Comparison of ENCODE assay signal across 9 cellular contexts in genomic region chr11:57249384-57250319, GRCh38. TPM values are rescaled to one million over a fixed set of nuclear protein-coding genes. Genes with fewer than 3 reads are reported as not detected.
DNase-seq lines count a peak whose midpoint lies in the region; ATAC-seq and TF ChIP-seq lines count a peak whose summit lies in the region.
"Had no signal": no experiment of that assay in that cellular context is flagged by ENCODE, and none has a peak within 500 bp of the region (broad histone marks: within the 10 kb centered on the region; RNA-seq: fewer than 3 reads in every experiment).

No MANE protein-coding gene starts in this region.

- ATAC-seq in HG02588 (IDR thresholded peaks at IDR 0.05; ENCODE audit: unreplicated experiment) = peak; percentile 57

- intact Hi-C loops in activated CD4-positive, alpha-beta T cell treated with anti-CD3 and anti-CD28 coated beads, Interleukin-2, amount 10 ng/mL, durations not matched to agents 24 days and 14 days (cut with micrococcal nuclease) = loop anchor here (1.0 kb wide), 1 partner anchor 408 kb away; no protein-coding TSS in a partner anchor

- TF ChIP-seq CTCF in epithelial cell of esophagus (IDR thresholded peaks at IDR 0.05; ENCODE audit: insufficient read depth, low read depth, low read length, missing control alignments) = peak; percentile 89

- DNase-seq in activated CD4-positive, alpha-beta T cell treated with anti-CD3 and anti-CD28 coated beads for 24 hours (ENCODE audit: low read depth in 2 of 2) = peak; percentile 18 to 47
- DNase-seq in activated CD4-positive, alpha-beta T cell treated with anti-CD3 and anti-CD28 coated beads for 1 hour = no peak
- DNase-seq in NCI-H1694 (lab: John Stamatoyannopoulos, UW) (peak; percentile 52), epithelial cell of esophagus (ENCODE audit: low read depth) (peak; percentile 67), myocyte (ENCODE audit: low read depth) (peak; percentile 69), superior temporal gyrus (ENCODE audit: extremely low spot score) (peak; percentile 82)
- peak; percentile 83 for DNase-seq in activated CD4-positive, alpha-beta T cell treated with anti-CD3 and anti-CD28 coated beads, Interleukin-2, amount 10 ng/mL, durations not matched to agents 24 days and 14 days

- no peak overlapping the region for H3K4me3 Mint-ChIP-seq in activated CD4-positive, alpha-beta T cell treated with anti-CD3 and anti-CD28 coated beads, Interleukin-2, amount 10 ng/mL, durations not matched to agents 24 days and 14 days

- no peaks in the 10 kb centered on the region for H3K9me3 Mint-ChIP-seq in activated CD4-positive, alpha-beta T cell treated with anti-CD3 and anti-CD28 coated beads, Interleukin-2, amount 10 ng/mL, durations not matched to agents 24 days and 14 days

- H3K4me1 Mint-ChIP-seq in activated CD4-positive, alpha-beta T cell treated with anti-CD3 and anti-CD28 coated beads, Interleukin-2, amount 10 ng/mL, durations not matched to agents 24 days and 14 days = no peaks in the 10 kb centered on the region

- H3K4me3 ChIP-seq in epithelial cell of esophagus (ENCODE audit: low read length) = no peak overlapping the region

- no peak overlapping the region for H3K27ac Mint-ChIP-seq in activated CD4-positive, alpha-beta T cell treated with anti-CD3 and anti-CD28 coated beads, Interleukin-2, amount 10 ng/mL, durations not matched to agents 24 days and 14 days

- no peaks in the 10 kb centered on the region for H3K36me3 Mint-ChIP-seq in activated CD4-positive, alpha-beta T cell treated with anti-CD3 and anti-CD28 coated beads, Interleukin-2, amount 10 ng/mL, durations not matched to agents 24 days and 14 days (ENCODE audit: low read depth)

- peaks cover 12% of the 10 kb centered on the region for H3K27me3 Mint-ChIP-seq in activated CD4-positive, alpha-beta T cell treated with anti-CD3 and anti-CD28 coated beads, Interleukin-2, amount 10 ng/mL, durations not matched to agents 24 days and 14 days

RNA-seq across cellular contexts. Expression of gene APLNR, which starts 12.6 kb away (rescaled TPM):
- not detected in 2 replicates for total RNA-seq in activated CD4-positive, alpha-beta T cell treated with anti-CD3 and anti-CD28 coated beads, Interleukin-2, amount 10 ng/mL, durations not matched to agents 24 days and 14 days
- 0.05 TPM in 1 of 2 replicates, not detected in the other for total RNA-seq in myocyte
- polyA plus RNA-seq in myocyte (2012) = 0.03 TPM
- total RNA-seq: mononuclear cell had no signal
